16 cellular contexts compared by ENCODE assay signal in the genomic region with DNA sequence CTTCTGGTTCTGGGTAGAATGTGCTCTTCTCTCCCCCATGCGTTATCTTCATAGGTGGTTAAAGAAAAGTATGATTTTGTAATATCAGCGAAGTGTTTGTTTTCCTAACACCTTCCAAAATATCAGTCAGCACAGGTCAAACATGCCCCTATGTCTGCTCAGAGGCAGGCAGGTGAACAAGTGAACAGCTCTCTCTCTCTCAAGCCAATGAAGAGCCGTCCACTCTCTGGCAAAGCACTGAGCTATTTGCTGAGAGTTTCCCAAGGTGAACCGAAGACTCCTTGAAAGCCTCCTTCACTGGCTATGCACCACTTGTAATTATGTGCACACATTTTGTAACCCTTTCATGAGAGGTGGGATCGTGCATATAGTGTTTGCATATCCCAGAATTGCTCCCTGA. TPM values are rescaled to one million over a fixed set of nuclear protein-coding genes. Genes with fewer than 3 reads are reported as not detected.
DNase-seq lines count a peak whose midpoint lies in the region; ATAC-seq and TF ChIP-seq lines count a peak whose summit lies in the region.
"Had no signal": no experiment of that assay in that cellular context is flagged by ENCODE, and none has a peak within 500 bp of the region (broad histone marks: within the 10 kb centered on the region; RNA-seq: fewer than 3 reads in every experiment).

No MANE protein-coding gene starts in this region.

- H3K79me2 ChIP-seq in parathyroid adenoma = no peaks in the 10 kb centered on the region

- H3K9ac ChIP-seq in parathyroid adenoma = no peak overlapping the region
- H3K9ac ChIP-seq: GM23248 had no signal

- POLR2A ChIA-PET in GM10248 (lab: Yijun Ruan, JAX) = no interaction called here

- H2AFZ ChIP-seq in parathyroid adenoma = peak overlapping the region; percentile 44
- H2AFZ ChIP-seq: GM23248 had no signal

- H3K4me2 ChIP-seq in parathyroid adenoma (ENCODE audit: low read length) = no peak overlapping the region
- H3K4me2 ChIP-seq: A549 had no signal

- ATAC-seq in left lung = peak; percentile 96
- ATAC-seq in upper lobe of right lung = peak; percentile 92
- ATAC-seq: A549 had no signal

- TF ChIP-seq CTCF in left lung (IDR thresholded peaks at IDR 0.05) (no peak), parathyroid adenoma (IDR thresholded peaks at IDR 0.05) (no peak), upper lobe of right lung (IDR thresholded peaks at IDR 0.05) (no peak), GM10248 (IDR thresholded peaks at IDR 0.05; ENCODE audit: control extremely low read depth, extremely low read depth, low read depth, missing control alignments) (no peak)

- H3K27ac ChIP-seq in left lung (peak overlapping the region in 1 of 2 donors; percentile 39), parathyroid adenoma (peak overlapping the region; percentile 57), upper lobe of right lung (no peak overlapping the region)
- H3K27ac ChIP-seq: A549, C4-2B, GM23248 had no signal

- DNase-seq in DMS79 treated with DMSO at 0.1 percent for 48 hours (lab: John Stamatoyannopoulos, UW) = peak; percentile 71
- DNase-seq in left lung = peak in 1 of 2 donors; percentile 50
- no peak for DNase-seq in upper lobe of right lung
- no peak for DNase-seq in inferior parietal cortex (ENCODE audit: extremely low spot score)
- no peak for DNase-seq in T-helper 1 cell
- DNase-seq in GM10248 (ENCODE audit: extremely low spot score) = no peak
- DNase-seq: BE2C; CD4-positive, alpha-beta memory T cell; DMS153; GF-D8; GM23248; IMR-90 had no signal

- CTCF ChIA-PET in GM10248 (lab: Yijun Ruan, JAX) = interaction anchor here (0.9 to 1.6 kb wide), 8 partner anchors 11 to 132 kb away, joined by 3 to 6 read pairs (median 3); no protein-coding TSS in a partner anchor

- H3K9me3 ChIP-seq in left lung (no peaks in the 10 kb centered on the region), parathyroid adenoma (ENCODE audit: control insufficient read depth, low read length) (no peaks in the 10 kb centered on the region), upper lobe of right lung (no peaks in the 10 kb centered on the region)
- H3K9me3 ChIP-seq: A549, BE2C had no signal

- H3K36me3 ChIP-seq in left lung (no peaks in the 10 kb centered on the region), parathyroid adenoma (ENCODE audit: control insufficient read depth, insufficient read depth, low read length) (no peaks in the 10 kb centered on the region), upper lobe of right lung (no peaks in the 10 kb centered on the region)
- H3K36me3 ChIP-seq: BE2C had no signal

- no peak overlapping the region for H3K4me3 ChIP-seq in left lung
- H3K4me3 ChIP-seq in parathyroid adenoma (ENCODE audit: low read depth, low read length) = no peak overlapping the region
- no peak overlapping the region for H3K4me3 ChIP-seq in upper lobe of right lung
- H3K4me3 ChIP-seq: A549, GM23248 had no signal

- H3K4me1 ChIP-seq in left lung (peaks cover 0 to 9% of the 10 kb centered on the region in 2 donors), parathyroid adenoma (peaks cover 2% of the 10 kb centered on the region), upper lobe of right lung (no peaks in the 10 kb centered on the region)
- H3K4me1 ChIP-seq: A549, BE2C had no signal

- no peaks in the 10 kb centered on the region for H3K27me3 ChIP-seq in left lung
- no peaks in the 10 kb centered on the region for H3K27me3 ChIP-seq in parathyroid adenoma (ENCODE audit: control insufficient read depth, insufficient read depth, low read length)
- H3K27me3 ChIP-seq in upper lobe of right lung = no peaks in the 10 kb centered on the region
- H3K27me3 ChIP-seq: BE2C had no signal

- intact Hi-C loops in left lung (cut with DNase I) (no loop called here), upper lobe of right lung (cut with DNase I) (no loop called here)

RNA-seq across cellular contexts. Expression of a gene that starts 47.7 kb away (rescaled TPM):
- 10 to 100 TPM in 1 of 2 donors, 1 to 10 TPM in 1; 3.4 to 17.1 TPM for total RNA-seq in left lung
- 5.6 TPM for total RNA-seq in upper lobe of right lung
- total RNA-seq: GM23248, HT-29 had no signal
